ENCODE assay signal across 8 cellular contexts in genomic region chr10:93993782-93994668, GRCh38. TPM values are rescaled to one million over a fixed set of nuclear protein-coding genes. Genes with fewer than 3 reads are reported as not detected.
DNase-seq lines count a peak whose midpoint lies in the region; ATAC-seq and TF ChIP-seq lines count a peak whose summit lies in the region.

PLCE1 (plus strand) TSS chr10:93993931; CDS start chr10:94031047, 37,116 bp downstream.

- H3K27me3 ChIP-seq in iPS-15b (ENCODE audit: control insufficient read depth, insufficient read depth, low read length) (peaks cover 82% of the 10 kb centered on the region), sigmoid colon (no peaks in the 10 kb centered on the region)
- H3K27me3 ChIP-seq in effector memory CD4-positive, alpha-beta T cell (replicated peaks; ENCODE audit: control insufficient read depth, insufficient read depth, low read length, poor library complexity, severe bottlenecking) = no peaks in the 10 kb centered on the region

- WGBS in sigmoid colon, 2 donors = 1 to 2% methylated on average over 92 of the region's 92 CpGs

- no peak for TF ChIP-seq EP300 in sigmoid colon (IDR thresholded peaks at IDR 0.05)

- H3K36me3 ChIP-seq in iPS-15b (ENCODE audit: control insufficient read depth, insufficient read depth, low read length) (no peaks in the 10 kb centered on the region), sigmoid colon (no peaks in the 10 kb centered on the region)
- no peaks in the 10 kb centered on the region for H3K36me3 ChIP-seq in effector memory CD4-positive, alpha-beta T cell (ENCODE audit: control insufficient read depth, insufficient read depth, low read length)

- intact Hi-C loops in sigmoid colon (cut with DNase I) = no loop called here

- ATAC-seq in GM19452 (IDR thresholded peaks at IDR 0.05; ENCODE audit: unreplicated experiment) = peak; percentile 56

- H3K9me3 ChIP-seq in iPS-15b (ENCODE audit: control insufficient read depth, insufficient read depth, low read length) (no peaks in the 10 kb centered on the region), sigmoid colon (no peaks in the 10 kb centered on the region)
- no peaks in the 10 kb centered on the region for H3K9me3 ChIP-seq in effector memory CD4-positive, alpha-beta T cell (ENCODE audit: control insufficient read depth, low read length)

- DNase-seq in C1 segment of cervical spinal cord (lab: John Stamatoyannopoulos, UW) (peak in 8 of 14 donors; percentile 2 to 71 (median 30)), NCI-H1930 (lab: John Stamatoyannopoulos, UW) (peak; percentile 28 to 37), astrocyte of the spinal cord (ENCODE audit: low read depth, low spot score) (no peak), sigmoid colon (peak; percentile 65), NCI-H187 treated with DMSO at 0.1 percent for 48 hours (lab: John Stamatoyannopoulos, UW) (no peak)
- no peak for DNase-seq in effector memory CD4-positive, alpha-beta T cell

- peak within 1 kb of the TSS; percentile 74 for H3K4me3 ChIP-seq in astrocyte of the spinal cord (ENCODE audit: low read depth, low read length)
- peak within 1 kb of the TSS; percentile 56 for H3K4me3 ChIP-seq in iPS-15b (ENCODE audit: low read depth, low read length)
- H3K4me3 ChIP-seq in sigmoid colon = peak within 1 kb of the TSS; percentile 46 to 84 (median 66)
- H3K4me3 ChIP-seq in effector memory CD4-positive, alpha-beta T cell (ENCODE audit: insufficient read depth, low read depth, low read length, poor library complexity, severe bottlenecking) = no peak within 1 kb of the TSS

- TF ChIP-seq CTCF in astrocyte of the spinal cord (IDR thresholded peaks at IDR 0.05; ENCODE audit: low read depth, low read length) (no peak), sigmoid colon (IDR thresholded peaks at IDR 0.05) (no peak)

- in situ Hi-C loops in astrocyte of the spinal cord (cut with HindIII; ENCODE audit: low sequenced_read_pairs) = no loop called here

- no peak for TF ChIP-seq POLR2A in sigmoid colon (IDR thresholded peaks at IDR 0.05)

- H3K9ac ChIP-seq in iPS-15b (ENCODE audit: low read depth, low read length) = no peak within 1 kb of the TSS

- H3K4me1 ChIP-seq in iPS-15b (ENCODE audit: control insufficient read depth, insufficient read depth, low read length) (peaks cover 5% of the 10 kb centered on the region), sigmoid colon (peaks cover 0 to 48% (median 19%) of the 10 kb centered on the region in 4 donors)
- H3K4me1 ChIP-seq in effector memory CD4-positive, alpha-beta T cell (ENCODE audit: control insufficient read depth, insufficient read depth, low read length, poor library complexity, severe bottlenecking) = no peaks in the 10 kb centered on the region

- peak within 1 kb of the TSS; percentile 71 to 76 (median 73) for H3K27ac ChIP-seq in sigmoid colon
- H3K27ac ChIP-seq in effector memory CD4-positive, alpha-beta T cell (ENCODE audit: insufficient read depth, low read length, poor library complexity, severe bottlenecking) = no peak within 1 kb of the TSS

RNA-seq across cellular contexts. Expression of gene PLCE1, which starts in this region (rescaled TPM):
- 1 to 10 TPM; 6.9 to 9.7 (median 8.7) TPM for total RNA-seq in sigmoid colon
- 10 to 100 TPM in 1 of 3 donors, 1 to 10 TPM in 2; 6.0 to 12.4 (median 8.1) TPM for polyA plus RNA-seq in sigmoid colon

Comparison
In these comparisons a context has a peak if more than half of its experiments do, and no peak if none do; other contexts are left out.
1. DNase-seq: peak in C1 segment of cervical spinal cord (8 of 14), NCI-H1930 (2 of 2) and sigmoid colon (single experiment); none in astrocyte of the spinal cord (single experiment), NCI-H187 treated with DMSO at 0.1 percent for 48 hours (single experiment) and effector memory CD4-positive, alpha-beta T cell (0 of 3).